Comparison of ENCODE assay signal across 9 cellular contexts in the genomic region with DNA sequence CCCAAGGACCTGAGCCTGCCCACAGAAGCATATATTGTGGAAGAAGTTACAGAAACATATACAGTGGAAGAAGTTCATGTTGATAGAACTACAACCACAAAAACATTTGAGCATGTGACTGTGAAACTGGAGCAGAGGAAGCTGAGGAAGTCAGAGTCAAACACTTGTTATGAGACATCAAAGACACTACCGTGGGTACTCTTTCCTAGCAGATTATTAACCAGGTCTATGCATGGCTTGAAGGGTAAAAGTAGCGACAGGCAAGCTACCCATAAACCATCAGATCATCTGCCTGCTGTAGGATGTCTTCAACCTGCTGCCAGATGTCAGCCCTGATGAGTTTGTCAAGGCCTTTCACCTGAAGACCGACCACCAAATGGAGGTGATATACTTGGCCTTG. TPM values are rescaled to one million over a fixed set of nuclear protein-coding genes. Genes with fewer than 3 reads are reported as not detected.
DNase-seq lines count a peak whose midpoint lies in the region; ATAC-seq lines count a peak whose summit lies in the region.
"Had no signal": no experiment of that assay in that cellular context is flagged by ENCODE, and none has a peak within 500 bp of the region (broad histone marks: within the 10 kb centered on the region; RNA-seq: fewer than 3 reads in every experiment).

No MANE protein-coding gene starts in this region.

- intact Hi-C loops in sciatic nerve (cut with DNase I) = no loop called here

- H3K27ac ChIP-seq in substantia nigra (ENCODE audit: low read depth, low read length, poor library complexity, severe bottlenecking) = no peak overlapping the region

- DNase-seq in activated T-cell treated with anti-CD3 and anti-CD28 coated beads, Interleukin-2, amount 50 U/mL, for 1 hour = peak; percentile 38
- DNase-seq in activated T-cell treated with anti-CD3 and anti-CD28 coated beads, Interleukin-2, amount 50 U/mL, for 48 hours = no peak
- DNase-seq in T-helper 1 cell (peak in 3 of 5 donors; percentile 3 to 62 (median 5)), sciatic nerve (ENCODE audit: low spot score) (no peak), substantia nigra (lab: John Stamatoyannopoulos, UW) (no peak), COLO829 (ENCODE audit: low spot score) (no peak)
- no peak for DNase-seq in stimulated activated naive CD8-positive, alpha-beta T cell treated with anti-CD3 and anti-CD28 coated beads, Interleukin-15, Interleukin-2, amounts not matched to agents 100 U/mL and 50 U/mL, for 24 hours
- DNase-seq: GOT3 had no signal

- ATAC-seq in HG02885 (IDR thresholded peaks at IDR 0.05; ENCODE audit: poor library complexity, unreplicated experiment) (peak; percentile 68), sciatic nerve (no peak)
- peak; percentile 60 for ATAC-seq in stimulated activated naive CD8-positive, alpha-beta T cell treated with anti-CD3 and anti-CD28 coated beads, Interleukin-15, Interleukin-2, amounts not matched to agents 100 U/mL and 50 U/mL, for 24 hours

RNA-seq across cellular contexts. Expression of gene IVNS1ABP, which starts 35.8 kb away (rescaled TPM):
- total RNA-seq in sciatic nerve = 138 TPM

Comparison
In these comparisons a context has a peak if more than half of its experiments do, and no peak if none do; other contexts are left out.
1. DNase-seq: peak in activated T-cell treated with anti-CD3 and anti-CD28 coated beads, Interleukin-2, amount 50 U/mL, for 1 hour (single experiment) and T-helper 1 cell (3 of 5); none in activated T-cell treated with anti-CD3 and anti-CD28 coated beads, Interleukin-2, amount 50 U/mL, for 48 hours (0 of 2), stimulated activated naive CD8-positive, alpha-beta T cell treated with anti-CD3 and anti-CD28 coated beads, Interleukin-15, Interleukin-2, amounts not matched to agents 100 U/mL and 50 U/mL, for 24 hours (single experiment), sciatic nerve (single experiment), substantia nigra (0 of 49) and COLO829 (single experiment).